ENCODE assay signal across 1 cellular context in genomic region chr5:151605559-151605958, GRCh38.
TF ChIP-seq lines count a peak whose summit lies in the region.

No MANE protein-coding gene starts in this region.

TF ChIP-seq in K562, 482 proteins besides CTCF, POLR2A, EP300 and RAD21 (continued from another document):
- peak; percentile 32; the same call in 1 of the 2 replicates for TF ChIP-seq ZNF316 (IDR thresholded peaks at IDR 0.05)
